9 cellular contexts compared by ENCODE assay signal in the genomic region with DNA sequence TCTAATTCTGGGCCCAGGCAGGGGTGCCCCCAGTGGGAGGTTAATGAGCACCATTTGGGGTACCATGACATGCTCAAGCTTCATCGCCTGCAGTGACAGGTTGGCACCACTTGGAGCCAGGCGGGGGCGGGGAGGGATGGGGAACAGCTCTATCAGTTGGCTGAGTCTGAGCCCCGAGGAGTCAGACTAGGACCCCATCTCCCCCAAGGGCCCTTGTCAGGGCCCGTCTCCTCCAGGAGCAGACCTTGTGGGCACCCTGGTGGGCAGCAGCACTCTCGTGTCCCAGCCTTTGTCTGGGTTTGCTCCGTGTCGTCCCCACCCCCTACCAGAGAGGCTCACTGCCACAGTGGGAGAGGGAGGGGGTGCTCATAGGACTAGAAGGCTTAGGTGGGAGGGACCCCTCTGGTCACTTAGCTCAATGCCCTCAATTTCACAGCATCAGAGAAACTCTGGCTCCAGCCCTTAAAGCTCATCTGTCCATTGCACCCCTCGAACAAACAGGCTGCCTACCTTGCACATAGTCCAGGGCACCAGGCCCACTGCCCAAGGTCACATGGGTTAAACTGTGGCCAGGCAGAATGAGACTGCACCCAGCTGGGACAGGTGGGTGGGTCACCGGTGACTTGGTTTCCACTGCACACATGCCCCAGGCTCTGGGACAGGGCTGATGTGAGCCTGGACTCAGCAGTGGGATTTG. TPM values are rescaled to one million over a fixed set of nuclear protein-coding genes. Genes with fewer than 3 reads are reported as not detected.
DNase-seq lines count a peak whose midpoint lies in the region; ATAC-seq, FAIRE-seq and TF ChIP-seq lines count a peak whose summit lies in the region.
"Had no signal": no experiment of that assay in that cellular context is flagged by ENCODE, and none has a peak within 500 bp of the region (broad histone marks: within the 10 kb centered on the region; RNA-seq: fewer than 3 reads in every experiment).

No MANE protein-coding gene starts in this region.

- H3K9me3 ChIP-seq in adipocyte (ENCODE audit: control insufficient read depth, low read length) = no peaks in the 10 kb centered on the region
- no peaks in the 10 kb centered on the region for H3K9me3 ChIP-seq in HepG2 (ENCODE audit: low read length)
- H3K9me3 ChIP-seq in tibial artery = no peaks in the 10 kb centered on the region

- H3K36me3 ChIP-seq in adipocyte (ENCODE audit: control insufficient read depth, insufficient read depth, low read length, severe bottlenecking) = peaks cover 36% of the 10 kb centered on the region
- peaks cover 28 to 37% of the 10 kb centered on the region in 2 experiments for H3K36me3 ChIP-seq in HepG2 (replicated peaks in 1 of 2; ENCODE audit: control insufficient read depth in 1 of 2, insufficient read depth in 2 of 2, low read length in 2 of 2)
- H3K36me3 ChIP-seq in tibial artery = peaks cover 34 to 47% (median 40%) of the 10 kb centered on the region in 3 donors

- TF ChIP-seq POLR2A in HepG2 (IDR thresholded peaks at IDR 0.05; ENCODE audit: insufficient read depth in 1 of 2, low read depth in 2 of 2, low read length in 2 of 2) = no peak

- WGBS in HepG2 (ENCODE audit: low lambda C conversion rate) = 83% methylated on average over 10 of the region's 10 CpGs

- DNase-seq in activated effector memory CD4-positive, alpha-beta T cell treated with anti-CD3 and anti-CD28 coated beads, Interleukin-2, amount 50 U/mL, for 16 hours = peak; percentile 72
- no peak for DNase-seq in activated effector memory CD4-positive, alpha-beta T cell treated with Interleukin-2 at 50 U/mL for 16 hours
- DNase-seq in adipocyte (ENCODE audit: low read depth) (no peak), HepG2 (ENCODE audit: low spot score) (no peak), tibial artery (no peak), NCI-H1436 (lab: John Stamatoyannopoulos, UW) (no peak)
- no peak for DNase-seq in activated CD8-positive, alpha-beta memory T cell treated with anti-CD3 and anti-CD28 coated beads, Interleukin-2, amount 50 U/mL, for 48 hours

- H3K9ac ChIP-seq in adipocyte (ENCODE audit: low read length) (peak overlapping the region; percentile 81), HepG2 (ENCODE audit: insufficient read depth, low read depth, low read length) (peak overlapping the region; percentile 83)

- H3K4me3 ChIP-seq in adipocyte (ENCODE audit: low read length) (peak overlapping the region; percentile 87), HepG2 (replicated peaks in 1 of 3; ENCODE audit: insufficient read depth in 1 of 3, low read depth in 2 of 3, low read length in 3 of 3) (peak overlapping the region in 1 of 3 experiments; percentile 86; a peak in 2 of 6 replicates), tibial artery (peak overlapping the region; percentile 74 to 84)

- FAIRE-seq in HepG2 (lab: Jason Lieb, UNC) = peak; percentile 63

- no TSS peak for BruUV-seq in HepG2 (replicated peaks; lab: Mats Ljungman, UMichigan)

- TF ChIP-seq EP300 in HepG2 (IDR thresholded peaks at IDR 0.05; ENCODE audit: low read depth in 2 of 2, low read length in 2 of 2) (no peak), HepG2 (CRISPR knock-in tag; IDR thresholded peaks at IDR 0.05; ENCODE audit: borderline replicate concordance) (no peak)

- POLR2A ChIA-PET in HepG2 (lab: Yijun Ruan, JAX) = interaction anchor here (3.0 kb wide), 1 partner anchor 45 kb away, joined by 10 read pairs; no protein-coding TSS in a partner anchor

- H2AFZ ChIP-seq in HepG2 (ENCODE audit: low read length) = no peak overlapping the region

- TF ChIP-seq CTCF in HepG2 (CRISPR knock-in tag; IDR thresholded peaks at IDR 0.05) (no peak; the same call in 1 of the 2 replicates), tibial artery (IDR thresholded peaks at IDR 0.05) (no peak)

- H3K27me3 ChIP-seq in adipocyte (replicated peaks; ENCODE audit: control insufficient read depth, insufficient read depth, low read length) (no peaks in the 10 kb centered on the region), HepG2 (ENCODE audit: control insufficient read depth in 1 of 2, insufficient read depth in 2 of 2, low read length in 2 of 2) (no peaks in the 10 kb centered on the region), tibial artery (no peaks in the 10 kb centered on the region)

- peaks cover 25% of the 10 kb centered on the region for H3K79me2 ChIP-seq in HepG2 (ENCODE audit: insufficient read depth, low read length)

- ATAC-seq in HepG2 (no peak), GM18868 (IDR thresholded peaks at IDR 0.05; ENCODE audit: unreplicated experiment) (no peak)

- TF ChIP-seq RAD21 in HepG2 (CRISPR knock-in tag; IDR thresholded peaks at IDR 0.05) = no peak

- H3K4me1 ChIP-seq in adipocyte (ENCODE audit: control insufficient read depth, insufficient read depth, low read length) (peaks cover 43% of the 10 kb centered on the region), HepG2 (ENCODE audit: insufficient read depth, low read length) (peaks cover 46% of the 10 kb centered on the region), tibial artery (peaks cover 0 to 53% (median 36%) of the 10 kb centered on the region in 4 donors)

- CTCF ChIA-PET in HepG2 (lab: Yijun Ruan, JAX; ENCODE audit: low intra/inter-chr PET ratio, low total read pairs) = no interaction called here

- peaks cover 11% of the 10 kb centered on the region; the same call in 1 of the 2 replicates for H4K20me1 ChIP-seq in HepG2 (ENCODE audit: insufficient read depth, low read length)

- peak overlapping the region; percentile 100 for H3K4me2 ChIP-seq in HepG2 (ENCODE audit: low read depth, low read length)

- in situ Hi-C loops in HepG2 (cut with HindIII; ENCODE audit: extremely low pct_ligation_motif_present, low pct_unique_long_range_greater_than_20kb) = no loop called here

- intact Hi-C loops in HepG2 (cut with micrococcal nuclease; ENCODE audit: unreplicated experiment) = no loop called here
- intact Hi-C loops in tibial artery (cut with DNase I; ENCODE audit: low total_unique reads) = no loop called here

- peak overlapping the region; percentile 95 for H3K27ac ChIP-seq in HepG2 (ENCODE audit: extremely low read length, insufficient read depth, low read length)
- H3K27ac ChIP-seq in tibial artery = peak overlapping the region; percentile 91 to 93

RNA-seq across cellular contexts. Expression of a gene that starts 4.1 kb away (rescaled TPM):
- 11.0 and 15.8 TPM in 2 replicates for total RNA-seq in HepG2 (2016; rRNA removed; fragmentation: Illumina TruSeq; extraction: Trizol)
- 1.3 and 1.6 TPM in 2 replicates for total RNA-seq in HepG2 (2016; cell fraction: cytosol; rRNA removed; fragmentation: Illumina TruSeq; extraction: Trizol; ENCODE audit: low read depth)
- 8.3 and 16.2 TPM in 2 replicates for total RNA-seq in HepG2 (2016; cell fraction: insoluble cytoplasmic fraction; rRNA removed; fragmentation: Illumina TruSeq; extraction: Trizol)
- total RNA-seq in HepG2 (2016; cell fraction: membrane; rRNA removed; fragmentation: Illumina TruSeq; extraction: Trizol) = 7.0 and 7.3 TPM in 2 replicates
- total RNA-seq in HepG2 (2016; cell fraction: nucleus; rRNA removed; fragmentation: Illumina TruSeq; extraction: Trizol) = 10.9 and 13.5 TPM in 2 replicates
- 8.7 and 9.4 TPM in 2 replicates for polyA plus RNA-seq in HepG2 (2011; rRNA removed)
- polyA plus RNA-seq in HepG2 (2011; cell fraction: cytosol; rRNA removed) = 7.4 and 9.0 TPM in 2 replicates
- 13.1 and 16.4 TPM in 2 replicates for polyA plus RNA-seq in HepG2 (2011; cell fraction: nucleus; rRNA removed)
- 9.8 and 11.6 TPM in 2 replicates for polyA plus RNA-seq in HepG2 (2012)
- polyA plus RNA-seq in HepG2 (2016; cell fraction: cytosol; fragmentation: Illumina TruSeq; extraction: Trizol; ENCODE audit: low read depth) = 1.2 and 1.4 TPM in 2 replicates
- 14.2 and 17.2 TPM in 2 replicates for polyA plus RNA-seq in HepG2 (2016; cell fraction: insoluble cytoplasmic fraction; fragmentation: Illumina TruSeq; extraction: Trizol; ENCODE audit: low read depth)
- 7.2 TPM in 2 replicates for polyA plus RNA-seq in HepG2 (2016; cell fraction: membrane; fragmentation: Illumina TruSeq; extraction: Trizol; ENCODE audit: low read depth)
- 35.0 and 35.2 TPM in 2 replicates for polyA plus RNA-seq in HepG2 (2016; cell fraction: nucleus; fragmentation: Illumina TruSeq; extraction: Trizol; ENCODE audit: insufficient read depth, low read depth)
- polyA minus RNA-seq in HepG2 (2011; rRNA and poly(A)+ RNA removed; ENCODE audit: low replicate concordance) = 15.4 and 32.3 TPM in 2 replicates
- 7.3 and 11.8 TPM in 2 replicates for polyA minus RNA-seq in HepG2 (2011; cell fraction: cytosol; rRNA and poly(A)+ RNA removed)
- 7.8 and 9.3 TPM in 2 replicates for polyA minus RNA-seq in HepG2 (2011; cell fraction: nucleus; rRNA and poly(A)+ RNA removed)

RNA-seq across cellular contexts. Expression of a gene that starts 16.4 kb away (rescaled TPM):
- total RNA-seq in HepG2 (2016; rRNA removed; fragmentation: Illumina TruSeq; extraction: Trizol) = 0.07 TPM in 1 of 2 replicates, not detected in the other
- total RNA-seq in HepG2 (2016; cell fraction: cytosol; rRNA removed; fragmentation: Illumina TruSeq; extraction: Trizol; ENCODE audit: low read depth) = 0.18 and 0.20 TPM in 2 replicates
- 0.04 TPM in 1 of 2 replicates, not detected in the other for total RNA-seq in HepG2 (2016; cell fraction: insoluble cytoplasmic fraction; rRNA removed; fragmentation: Illumina TruSeq; extraction: Trizol)
- 0.09 and 0.14 TPM in 2 replicates for total RNA-seq in HepG2 (2016; cell fraction: membrane; rRNA removed; fragmentation: Illumina TruSeq; extraction: Trizol)
- 0.09 TPM in 2 replicates for total RNA-seq in HepG2 (2016; cell fraction: nucleus; rRNA removed; fragmentation: Illumina TruSeq; extraction: Trizol)
- polyA plus RNA-seq in HepG2 (2011; rRNA removed) = 0.22 TPM in 1 of 2 replicates, not detected in the other
- 0.01 and 0.04 TPM in 2 replicates for polyA plus RNA-seq in HepG2 (2011; cell fraction: cytosol; rRNA removed)
- 0.24 and 0.29 TPM in 2 replicates for polyA plus RNA-seq in HepG2 (2011; cell fraction: nucleus; rRNA removed)
- polyA plus RNA-seq in HepG2 (2012) = 0.08 and 0.11 TPM in 2 replicates
- not detected in 2 replicates for polyA plus RNA-seq in HepG2 (2016; cell fraction: cytosol; fragmentation: Illumina TruSeq; extraction: Trizol; ENCODE audit: low read depth)
- polyA plus RNA-seq in HepG2 (2016; cell fraction: insoluble cytoplasmic fraction; fragmentation: Illumina TruSeq; extraction: Trizol; ENCODE audit: low read depth) = 0.16 TPM in 1 of 2 replicates, not detected in the other
- 0.19 TPM in 2 replicates for polyA plus RNA-seq in HepG2 (2016; cell fraction: membrane; fragmentation: Illumina TruSeq; extraction: Trizol; ENCODE audit: low read depth)
- 0.53 TPM in 1 of 2 replicates, not detected in the other for polyA plus RNA-seq in HepG2 (2016; cell fraction: nucleus; fragmentation: Illumina TruSeq; extraction: Trizol; ENCODE audit: insufficient read depth, low read depth)
- 0.28 and 0.30 TPM in 2 replicates for polyA minus RNA-seq in HepG2 (2011; rRNA and poly(A)+ RNA removed; ENCODE audit: low replicate concordance)
- polyA minus RNA-seq in HepG2 (2011; cell fraction: cytosol; rRNA and poly(A)+ RNA removed) = 0.09 and 0.20 TPM in 2 replicates
- polyA minus RNA-seq in HepG2 (2011; cell fraction: nucleus; rRNA and poly(A)+ RNA removed) = 0.39 and 0.99 TPM in 2 replicates

RNA-seq across cellular contexts. Expression of a gene that starts 19.4 kb away (rescaled TPM):
- not detected in 2 replicates for total RNA-seq in HepG2 (2016; rRNA removed; fragmentation: Illumina TruSeq; extraction: Trizol)
- total RNA-seq in HepG2 (2016; cell fraction: cytosol; rRNA removed; fragmentation: Illumina TruSeq; extraction: Trizol; ENCODE audit: low read depth) = not detected in 2 replicates
- not detected in 2 replicates for total RNA-seq in HepG2 (2016; cell fraction: insoluble cytoplasmic fraction; rRNA removed; fragmentation: Illumina TruSeq; extraction: Trizol)
- total RNA-seq in HepG2 (2016; cell fraction: membrane; rRNA removed; fragmentation: Illumina TruSeq; extraction: Trizol) = not detected in 2 replicates
- not detected in 2 replicates for total RNA-seq in HepG2 (2016; cell fraction: nucleus; rRNA removed; fragmentation: Illumina TruSeq; extraction: Trizol)
- polyA plus RNA-seq in HepG2 (2011; rRNA removed) = not detected in 2 replicates
- polyA plus RNA-seq in HepG2 (2011; cell fraction: cytosol; rRNA removed) = not detected in 2 replicates
- 0.42 TPM in 1 of 2 replicates, not detected in the other for polyA plus RNA-seq in HepG2 (2011; cell fraction: nucleus; rRNA removed)
- polyA plus RNA-seq in HepG2 (2012) = not detected in 2 replicates
- polyA plus RNA-seq in HepG2 (2016; cell fraction: cytosol; fragmentation: Illumina TruSeq; extraction: Trizol; ENCODE audit: low read depth) = not detected in 2 replicates
- not detected in 2 replicates for polyA plus RNA-seq in HepG2 (2016; cell fraction: insoluble cytoplasmic fraction; fragmentation: Illumina TruSeq; extraction: Trizol; ENCODE audit: low read depth)
- not detected in 2 replicates for polyA plus RNA-seq in HepG2 (2016; cell fraction: membrane; fragmentation: Illumina TruSeq; extraction: Trizol; ENCODE audit: low read depth)
- not detected in 2 replicates for polyA plus RNA-seq in HepG2 (2016; cell fraction: nucleus; fragmentation: Illumina TruSeq; extraction: Trizol; ENCODE audit: insufficient read depth, low read depth)
- polyA minus RNA-seq in HepG2 (2011; rRNA and poly(A)+ RNA removed; ENCODE audit: low replicate concordance) = 0.19 TPM in 1 of 2 replicates, not detected in the other
- polyA minus RNA-seq in HepG2 (2011; cell fraction: cytosol; rRNA and poly(A)+ RNA removed) = not detected in 2 replicates
- not detected in 2 replicates for polyA minus RNA-seq in HepG2 (2011; cell fraction: nucleus; rRNA and poly(A)+ RNA removed)
- total RNA-seq: SK-MEL-5 had no signal

RNA-seq across cellular contexts. Expression of a gene that starts 51.2 kb away (rescaled TPM):
- 18.5 and 19.2 TPM in 2 replicates for total RNA-seq in HepG2 (2016; rRNA removed; fragmentation: Illumina TruSeq; extraction: Trizol)
- 6.4 and 13.9 TPM in 2 replicates for total RNA-seq in HepG2 (2016; cell fraction: cytosol; rRNA removed; fragmentation: Illumina TruSeq; extraction: Trizol; ENCODE audit: low read depth)
- total RNA-seq in HepG2 (2016; cell fraction: insoluble cytoplasmic fraction; rRNA removed; fragmentation: Illumina TruSeq; extraction: Trizol) = 16.2 and 19.8 TPM in 2 replicates
- total RNA-seq in HepG2 (2016; cell fraction: membrane; rRNA removed; fragmentation: Illumina TruSeq; extraction: Trizol) = 10.9 and 11.9 TPM in 2 replicates
- 10.9 and 12.5 TPM in 2 replicates for total RNA-seq in HepG2 (2016; cell fraction: nucleus; rRNA removed; fragmentation: Illumina TruSeq; extraction: Trizol)
- polyA plus RNA-seq in HepG2 (2011; rRNA removed) = 59.7 and 66.6 TPM in 2 replicates
- polyA plus RNA-seq in HepG2 (2011; cell fraction: cytosol; rRNA removed) = 33.2 and 46.3 TPM in 2 replicates
- 86.5 and 102 TPM in 2 replicates for polyA plus RNA-seq in HepG2 (2011; cell fraction: nucleus; rRNA removed)
- polyA plus RNA-seq in HepG2 (2012) = 17.2 and 27.4 TPM in 2 replicates
- 9.3 and 10.8 TPM in 2 replicates for polyA plus RNA-seq in HepG2 (2016; cell fraction: cytosol; fragmentation: Illumina TruSeq; extraction: Trizol; ENCODE audit: low read depth)
- 22.3 and 32.8 TPM in 2 replicates for polyA plus RNA-seq in HepG2 (2016; cell fraction: insoluble cytoplasmic fraction; fragmentation: Illumina TruSeq; extraction: Trizol; ENCODE audit: low read depth)
- polyA plus RNA-seq in HepG2 (2016; cell fraction: membrane; fragmentation: Illumina TruSeq; extraction: Trizol; ENCODE audit: low read depth) = 12.0 and 14.3 TPM in 2 replicates
- polyA plus RNA-seq in HepG2 (2016; cell fraction: nucleus; fragmentation: Illumina TruSeq; extraction: Trizol; ENCODE audit: insufficient read depth, low read depth) = 21.9 and 24.6 TPM in 2 replicates
- polyA minus RNA-seq in HepG2 (2011; rRNA and poly(A)+ RNA removed; ENCODE audit: low replicate concordance) = 111 and 113 TPM in 2 replicates
- polyA minus RNA-seq in HepG2 (2011; cell fraction: cytosol; rRNA and poly(A)+ RNA removed) = 22.7 and 28.5 TPM in 2 replicates
- polyA minus RNA-seq in HepG2 (2011; cell fraction: nucleus; rRNA and poly(A)+ RNA removed) = 44.5 and 48.7 TPM in 2 replicates

RNA-seq across cellular contexts. Expression of a gene that starts 55.1 kb away (rescaled TPM):
- total RNA-seq in HepG2 (2016; rRNA removed; fragmentation: Illumina TruSeq; extraction: Trizol) = 0.17 TPM in 1 of 2 replicates, not detected in the other
- total RNA-seq in HepG2 (2016; cell fraction: cytosol; rRNA removed; fragmentation: Illumina TruSeq; extraction: Trizol; ENCODE audit: low read depth) = not detected in 2 replicates
- 0.03 and 0.06 TPM in 2 replicates for total RNA-seq in HepG2 (2016; cell fraction: insoluble cytoplasmic fraction; rRNA removed; fragmentation: Illumina TruSeq; extraction: Trizol)
- total RNA-seq in HepG2 (2016; cell fraction: membrane; rRNA removed; fragmentation: Illumina TruSeq; extraction: Trizol) = 0.09 and 0.24 TPM in 2 replicates
- total RNA-seq in HepG2 (2016; cell fraction: nucleus; rRNA removed; fragmentation: Illumina TruSeq; extraction: Trizol) = 0.68 and 0.72 TPM in 2 replicates
- polyA plus RNA-seq in HepG2 (2011; rRNA removed) = 0.05 and 0.14 TPM in 2 replicates
- 0.01 TPM in 1 of 2 replicates, not detected in the other for polyA plus RNA-seq in HepG2 (2011; cell fraction: cytosol; rRNA removed)
- 1.7 and 2.5 TPM in 2 replicates for polyA plus RNA-seq in HepG2 (2011; cell fraction: nucleus; rRNA removed)
- 0.19 TPM in 2 replicates for polyA plus RNA-seq in HepG2 (2012)
- 0.03 TPM in 1 of 2 replicates, not detected in the other for polyA plus RNA-seq in HepG2 (2016; cell fraction: cytosol; fragmentation: Illumina TruSeq; extraction: Trizol; ENCODE audit: low read depth)
- polyA plus RNA-seq in HepG2 (2016; cell fraction: insoluble cytoplasmic fraction; fragmentation: Illumina TruSeq; extraction: Trizol; ENCODE audit: low read depth) = 0.07 TPM in 1 of 2 replicates, not detected in the other
- not detected in 2 replicates for polyA plus RNA-seq in HepG2 (2016; cell fraction: membrane; fragmentation: Illumina TruSeq; extraction: Trizol; ENCODE audit: low read depth)
- 1.00 and 2.8 TPM in 2 replicates for polyA plus RNA-seq in HepG2 (2016; cell fraction: nucleus; fragmentation: Illumina TruSeq; extraction: Trizol; ENCODE audit: insufficient read depth, low read depth)
- 35.8 TPM in 1 of 2 replicates, not detected in the other for polyA minus RNA-seq in HepG2 (2011; rRNA and poly(A)+ RNA removed; ENCODE audit: low replicate concordance)
- polyA minus RNA-seq in HepG2 (2011; cell fraction: cytosol; rRNA and poly(A)+ RNA removed) = 0.70 and 0.79 TPM in 2 replicates
- 0.52 and 1.2 TPM in 2 replicates for polyA minus RNA-seq in HepG2 (2011; cell fraction: nucleus; rRNA and poly(A)+ RNA removed)
